ENCODE assay signal across 1 cellular context in the genomic region with DNA sequence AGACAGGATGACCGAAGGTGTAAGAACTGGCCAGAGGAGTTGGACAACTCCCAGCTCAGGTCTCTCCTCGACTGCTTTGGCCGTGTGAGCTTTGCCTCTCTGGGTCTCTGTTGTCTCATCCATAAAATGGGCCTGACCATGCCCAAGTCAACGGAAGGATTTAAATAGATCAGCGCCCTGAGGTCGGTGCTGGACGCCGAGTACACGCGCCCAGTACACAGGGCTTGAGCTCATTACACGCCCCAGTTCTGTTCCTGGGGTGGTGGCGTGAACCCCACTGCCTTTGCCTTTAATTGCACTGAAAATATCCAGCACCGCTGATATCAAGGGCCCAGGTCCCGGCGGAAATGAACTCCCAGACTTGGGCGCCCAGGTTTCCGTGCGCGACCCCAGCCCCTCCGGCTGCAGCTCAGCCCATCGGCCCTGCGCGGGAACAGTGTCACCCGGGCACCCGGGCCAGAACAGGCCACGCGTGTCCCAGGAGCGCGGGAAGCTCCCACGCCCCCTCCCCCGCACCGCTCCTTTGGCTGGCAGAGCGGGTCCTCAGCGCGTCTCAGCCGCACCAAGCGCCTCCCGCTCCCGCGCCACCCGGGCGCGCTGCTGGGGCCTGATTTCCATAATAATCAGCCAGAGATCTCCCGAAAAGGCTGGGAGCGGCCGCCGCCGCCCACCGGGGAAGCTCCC.
TF ChIP-seq lines count a peak whose summit lies in the region.

No MANE protein-coding gene starts in this region.

TF ChIP-seq in neural cell, 6 proteins besides CTCF, POLR2A, EP300 and RAD21 (continued from another document):
- TF ChIP-seq, protein P1, sequence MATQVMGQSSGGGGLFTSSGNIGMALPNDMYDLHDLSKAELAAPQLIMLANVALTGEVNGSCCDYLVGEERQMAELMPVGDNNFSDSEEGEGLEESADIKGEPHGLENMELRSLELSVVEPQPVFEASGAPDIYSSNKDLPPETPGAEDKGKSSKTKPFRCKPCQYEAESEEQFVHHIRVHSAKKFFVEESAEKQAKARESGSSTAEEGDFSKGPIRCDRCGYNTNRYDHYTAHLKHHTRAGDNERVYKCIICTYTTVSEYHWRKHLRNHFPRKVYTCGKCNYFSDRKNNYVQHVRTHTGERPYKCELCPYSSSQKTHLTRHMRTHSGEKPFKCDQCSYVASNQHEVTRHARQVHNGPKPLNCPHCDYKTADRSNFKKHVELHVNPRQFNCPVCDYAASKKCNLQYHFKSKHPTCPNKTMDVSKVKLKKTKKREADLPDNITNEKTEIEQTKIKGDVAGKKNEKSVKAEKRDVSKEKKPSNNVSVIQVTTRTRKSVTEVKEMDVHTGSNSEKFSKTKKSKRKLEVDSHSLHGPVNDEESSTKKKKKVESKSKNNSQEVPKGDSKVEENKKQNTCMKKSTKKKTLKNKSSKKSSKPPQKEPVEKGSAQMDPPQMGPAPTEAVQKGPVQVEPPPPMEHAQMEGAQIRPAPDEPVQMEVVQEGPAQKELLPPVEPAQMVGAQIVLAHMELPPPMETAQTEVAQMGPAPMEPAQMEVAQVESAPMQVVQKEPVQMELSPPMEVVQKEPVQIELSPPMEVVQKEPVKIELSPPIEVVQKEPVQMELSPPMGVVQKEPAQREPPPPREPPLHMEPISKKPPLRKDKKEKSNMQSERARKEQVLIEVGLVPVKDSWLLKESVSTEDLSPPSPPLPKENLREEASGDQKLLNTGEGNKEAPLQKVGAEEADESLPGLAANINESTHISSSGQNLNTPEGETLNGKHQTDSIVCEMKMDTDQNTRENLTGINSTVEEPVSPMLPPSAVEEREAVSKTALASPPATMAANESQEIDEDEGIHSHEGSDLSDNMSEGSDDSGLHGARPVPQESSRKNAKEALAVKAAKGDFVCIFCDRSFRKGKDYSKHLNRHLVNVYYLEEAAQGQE (IDR thresholded peaks at IDR 0.05; ENCODE audit: borderline replicate concordance) = peak; percentile 29
- TF ChIP-seq EZH2 (IDR thresholded peaks at IDR 0.05; ENCODE audit: borderline replicate concordance, insufficient read depth, low read length, poor library complexity, severe bottlenecking) = no peak
